Comparison of ENCODE assay signal across 20 cellular contexts in the genomic region with DNA sequence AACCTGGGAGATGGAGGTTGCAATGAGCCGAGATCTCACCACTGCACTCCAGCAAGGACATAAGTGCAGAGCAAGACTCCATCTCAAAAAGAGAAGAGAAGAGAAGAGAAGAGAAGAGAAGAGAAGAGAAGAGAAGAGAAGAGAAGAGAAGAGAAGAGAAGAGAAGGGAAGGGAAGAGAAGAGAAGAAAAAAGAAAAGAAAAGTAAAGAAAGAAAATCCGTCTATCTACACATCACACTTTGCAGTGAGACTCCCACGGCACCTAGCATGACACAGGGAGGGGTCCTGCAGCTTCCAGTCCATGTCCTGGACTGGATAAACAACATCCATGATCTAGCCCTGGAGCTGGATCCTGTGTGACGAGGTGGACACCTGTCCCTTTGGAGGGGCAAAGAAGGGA.
"Had no signal": no experiment of that assay in that cellular context is flagged by ENCODE, and none has a peak within 500 bp of the region (broad histone marks: within the 10 kb centered on the region; RNA-seq: fewer than 3 reads in every experiment).

No MANE protein-coding gene starts in this region.

- H3K9me3 ChIP-seq: colonic mucosa, ovary, thoracic aorta, transverse colon had no signal

- H3K27me3 Mint-ChIP-seq: stimulated activated memory B cell treated with anti-CD40 and anti-IgM and Interleukin-4, amounts not matched to agents 10 μg/mL and 1 μg/mL and 100 μg/mL, for 72 hours had no signal

- H3K27ac ChIP-seq: colonic mucosa, foreskin keratinocyte, thoracic aorta, transverse colon had no signal

- H3K9me3 Mint-ChIP-seq: immature natural killer cell; naive thymus-derived CD4-positive, alpha-beta T cell; stimulated activated memory B cell treated with anti-CD40 and anti-IgM and Interleukin-4, amounts not matched to agents 10 μg/mL and 1 μg/mL and 100 μg/mL, for 72 hours; stimulated activated naive CD8-positive, alpha-beta T cell treated with anti-CD3 and anti-CD28 coated beads, Interleukin-15, Interleukin-2, amounts not matched to agents 100 ng/mL and 50 ng/mL, for 24 hours had no signal

- ATAC-seq: foreskin keratinocyte; left cardiac atrium; left ventricle myocardium superior; naive thymus-derived CD4-positive, alpha-beta T cell; stimulated activated memory B cell treated with anti-CD40 and anti-IgM and Interleukin-4, amounts not matched to agents 10 μg/mL and 1 μg/mL and 100 μg/mL, for 72 hours had no signal

- FAIRE-seq: endothelial cell of umbilical vein, keratinocyte, small intestine had no signal

- H3K27ac Mint-ChIP-seq: progenitor cell of endocrine pancreas; stimulated activated memory B cell treated with anti-CD40 and anti-IgM and Interleukin-4, amounts not matched to agents 10 μg/mL and 1 μg/mL and 100 μg/mL, for 72 hours; stimulated activated naive CD8-positive, alpha-beta T cell treated with anti-CD3 and anti-CD28 coated beads, Interleukin-15, Interleukin-2, amounts not matched to agents 100 ng/mL and 50 ng/mL, for 24 hours had no signal

- H3K4me3 ChIP-seq: colonic mucosa, ovary, thoracic aorta, transverse colon had no signal

- H3K36me3 Mint-ChIP-seq: immature natural killer cell; naive thymus-derived CD4-positive, alpha-beta T cell; stimulated activated memory B cell treated with anti-CD40 and anti-IgM and Interleukin-4, amounts not matched to agents 10 μg/mL and 1 μg/mL and 100 μg/mL, for 72 hours had no signal

- H3K4me3 Mint-ChIP-seq: immature natural killer cell; stimulated activated memory B cell treated with anti-CD40 and anti-IgM and Interleukin-4, amounts not matched to agents 10 μg/mL and 1 μg/mL and 100 μg/mL, for 72 hours; stimulated activated naive CD8-positive, alpha-beta T cell treated with anti-CD3 and anti-CD28 coated beads, Interleukin-15, Interleukin-2, amounts not matched to agents 100 ng/mL and 50 ng/mL, for 24 hours had no signal

- H3K36me3 ChIP-seq: colonic mucosa, ovary, thoracic aorta, transverse colon had no signal

- DNase-seq: caudate nucleus; colonic mucosa; dermis blood vessel endothelial cell; foreskin keratinocyte; immature natural killer cell; left cardiac atrium; left ventricle myocardium superior; mammary epithelial cell; naive thymus-derived CD4-positive, alpha-beta T cell; ovary; stimulated activated CD4-positive, alpha-beta T cell treated with anti-CD3 and anti-CD28 coated beads, Interleukin-12 subunit alpha, Interleukin-12 subunit beta, amount 100 ng/mL, for 4 hours; stimulated activated CD4-positive, alpha-beta T cell treated with anti-CD3 and anti-CD28 coated beads, Interleukin-2, amount 100 ng/mL, for 48 hours; transverse colon had no signal

- H3K27me3 ChIP-seq: colonic mucosa, ovary, transverse colon had no signal
